Comparison of ENCODE assay signal across 8 cellular contexts in genomic region chr19:46661020-46661731, GRCh38. TPM values are rescaled to one million over a fixed set of nuclear protein-coding genes. Genes with fewer than 3 reads are reported as not detected.
DNase-seq lines count a peak whose midpoint lies in the region; ATAC-seq and TF ChIP-seq lines count a peak whose summit lies in the region.

Gene DACT3, minus strand, starts transcription at chr19:46661182. Its CDS starts 118 bp downstream, at chr19:46661064.

- H3K9ac ChIP-seq in KMS-11 (no peak within 1 kb of the TSS), mucosa of stomach (ENCODE audit: low read length) (peak within 1 kb of the TSS; percentile 41)

- H3K27ac ChIP-seq in KMS-11: no peak within 1 kb of the TSS
- H3K27ac ChIP-seq in Panc1 (ENCODE audit: low read length): 0 out of 2 replicates have a peak within 1 kb of the TSS, but pooled peaks have one; percentile 29
- H3K27ac ChIP-seq in esophagus muscularis mucosa (replicated peaks in 1 of 4): peak within 1 kb of the TSS; percentile 93 to 97 (median 94)

- H3K9me3 ChIP-seq in Panc1 (ENCODE audit: control insufficient read depth, insufficient read depth, low read depth, low read length) (no peaks in the 10 kb centered on the region), esophagus muscularis mucosa (no peaks in the 10 kb centered on the region), mucosa of stomach (ENCODE audit: control insufficient read depth, low read length) (no peaks in the 10 kb centered on the region)

- no peak within 1 kb of the TSS for H3K4me3 ChIP-seq in KMS-11 (IDR thresholded peaks at IDR 0.05; ENCODE audit: insufficient read depth, low read depth, low read length)
- peak within 1 kb of the TSS; percentile 49 to 65 for H3K4me3 ChIP-seq in Panc1 (ENCODE audit: low read depth in 2 of 2, low read length in 2 of 2)
- peak within 1 kb of the TSS; percentile 74 to 94 (median 80) for H3K4me3 ChIP-seq in esophagus muscularis mucosa
- H3K4me3 ChIP-seq in mucosa of stomach (ENCODE audit: low read length): peak within 1 kb of the TSS; percentile 18

- no peak for TF ChIP-seq POLR2A in esophagus muscularis mucosa (IDR thresholded peaks at IDR 0.05; ENCODE audit: low read depth)

- no peaks in the 10 kb centered on the region for H3K36me3 ChIP-seq in KMS-11 (ENCODE audit: insufficient read depth)
- H3K36me3 ChIP-seq in Panc1 (ENCODE audit: control insufficient read depth, insufficient read depth, low read length): no peaks in the 10 kb centered on the region
- H3K36me3 ChIP-seq in esophagus muscularis mucosa: no peaks in the 10 kb centered on the region
- H3K36me3 ChIP-seq in mucosa of stomach (ENCODE audit: control insufficient read depth, insufficient read depth, low read length): no peaks in the 10 kb centered on the region

- no peaks in the 10 kb centered on the region for H4K20me1 ChIP-seq in KMS-11 (ENCODE audit: insufficient read depth)

- intact Hi-C loops in Panc1 (cut with micrococcal nuclease; ENCODE audit: unreplicated experiment): no loop called here
- intact Hi-C loops in esophagus muscularis mucosa (cut with DNase I): loop anchor here (10.0 kb wide), 1 partner anchor 126 kb away; no protein-coding TSS in a partner anchor

- in situ Hi-C loops in Panc1 (cut with HindIII; ENCODE audit: low pct_unique_long_range_greater_than_20kb, low sequenced_read_pairs): no loop called here

- CTCF ChIA-PET in Panc1 (lab: Charles Lee): interaction anchor here (0.5 to 2.0 kb wide), 7 partner anchors 18 to 68 kb away, joined by 3 to 11 read pairs (median 9); no protein-coding TSS in a partner anchor

- TF ChIP-seq EP300 in esophagus muscularis mucosa (IDR thresholded peaks at IDR 0.05): no peak

- ATAC-seq in GM21825 (IDR thresholded peaks at IDR 0.05; ENCODE audit: unreplicated experiment) (peak; percentile 83), Panc1 (peak; percentile 95)

- WGBS in esophagus muscularis mucosa: 2% methylated on average over 19 of the region's 61 CpGs

- no TSS peak for BruUV-seq in Panc1 (replicated peaks; lab: Mats Ljungman, UMichigan)

- POLR2A ChIA-PET in Panc1 (lab: Charles Lee): interaction anchor here (0.7 kb wide), 1 partner anchor 49 kb away, joined by 3 read pairs; no protein-coding TSS in a partner anchor

- peaks cover 60% of the 10 kb centered on the region for H3K27me3 ChIP-seq in KMS-11 (ENCODE audit: insufficient read depth, low read depth)
- no peaks in the 10 kb centered on the region for H3K27me3 ChIP-seq in Panc1 (ENCODE audit: control insufficient read depth, insufficient read depth, low read length)
- H3K27me3 ChIP-seq in esophagus muscularis mucosa: peaks cover 0 to 9% (median 0%) of the 10 kb centered on the region in 4 donors
- peaks cover 27% of the 10 kb centered on the region for H3K27me3 ChIP-seq in mucosa of stomach (ENCODE audit: control insufficient read depth, insufficient read depth, low read length)

- H3K4me1 ChIP-seq in KMS-11 (ENCODE audit: low read depth, poor library complexity, severe bottlenecking) (peaks cover 32% of the 10 kb centered on the region), Panc1 (ENCODE audit: control insufficient read depth, insufficient read depth, low read length) (peaks cover 7% of the 10 kb centered on the region), esophagus muscularis mucosa (peaks cover 20 to 54% (median 47%) of the 10 kb centered on the region in 4 donors), mucosa of stomach (ENCODE audit: control insufficient read depth, insufficient read depth, low read length) (peaks cover 19% of the 10 kb centered on the region)

- H3K79me2 ChIP-seq in KMS-11 (ENCODE audit: insufficient read depth, low read depth): no peaks in the 10 kb centered on the region

- peak within 1 kb of the TSS; percentile 45 for H2AFZ ChIP-seq in KMS-11 (ENCODE audit: low read depth)

- TF ChIP-seq CTCF in KMS-11 (conservative IDR thresholded peaks at IDR 0.05; ENCODE audit: low read depth, low read length) (no peak), Panc1 (IDR thresholded peaks at IDR 0.05) (no peak), esophagus muscularis mucosa (IDR thresholded peaks at IDR 0.05) (no peak)

- DNase-seq in DMS153 treated with DMSO at 0.1 percent for 48 hours (lab: John Stamatoyannopoulos, UW; ENCODE audit: unreplicated experiment): peak; percentile 99
- peak; percentile 89 for DNase-seq in Panc1 (ENCODE audit: low read depth, low spot score)
- DNase-seq in activated T-helper 1 cell treated with Interleukin-2 at 50 U/mL for 16 hours (ENCODE audit: low read depth): peak; percentile 100
- peak; percentile 100 for DNase-seq in esophagus muscularis mucosa (ENCODE audit: extremely low spot score)
- DNase-seq in stimulated activated CD8-positive, alpha-beta memory T cell treated with anti-CD3 and anti-CD28 coated beads, Interleukin-4, amount 100 ng/mL, for 4 hours (ENCODE audit: low read depth in 2 of 2, low spot score in 1 of 2): peak; percentile 99 to 100

- H3K4me2 ChIP-seq in KMS-11: peak within 1 kb of the TSS; percentile 83

RNA-seq across cellular contexts. Expression of gene DACT3, which starts in this region (rescaled TPM):
- total RNA-seq in Panc1 (2021; ENCODE audit: unreplicated experiment): 1.0 TPM
- polyA plus RNA-seq in Panc1 (2012; ENCODE audit: insufficient read length): 0.44 TPM
- 100 to 1,000 TPM in 1 of 4 donors, 10 to 100 TPM in 3; 46.7 to 119 (median 65.1) TPM for total RNA-seq in esophagus muscularis mucosa

Comparison
In these comparisons a context has a peak if more than half of its experiments do, and no peak if none do; other contexts are left out.
1. RNA of gene DACT3 (total RNA-seq): 46.7 to 119 TPM in esophagus muscularis mucosa; 1.0 TPM in Panc1 (single experiment); every median in the first group is over 10 times any median in the second.
2. Peak in every context shown above with its lines, with median percentiles within 50 percentile points of each other: DNase-seq.